8 cellular contexts compared by ENCODE assay signal in genomic region chr1:178542554-178543290, GRCh38. TPM values are rescaled to one million over a fixed set of nuclear protein-coding genes. Genes with fewer than 3 reads are reported as not detected.
A peak's percentile ranks its signal among the peaks of the same experiment; 100 is the strongest.
DNase-seq lines count a peak whose midpoint lies in the region; ATAC-seq and TF ChIP-seq lines count a peak whose summit lies in the region.

No MANE protein-coding gene starts in this region.

- no peaks in the 10 kb centered on the region for H3K27me3 ChIP-seq in esophagus squamous epithelium

- peaks cover 0 to 13% (median 0%) of the 10 kb centered on the region in 3 donors for H3K36me3 ChIP-seq in esophagus squamous epithelium

- peak overlapping the region; percentile 85 to 89 (median 88) for H3K27ac ChIP-seq in esophagus squamous epithelium

- H3K27me3 Mint-ChIP-seq in Calu3 (ENCODE audit: unreplicated experiment) = no peaks in the 10 kb centered on the region

- peaks cover 26% of the 10 kb centered on the region for H3K36me3 Mint-ChIP-seq in Calu3 (ENCODE audit: insufficient read depth, unreplicated experiment)

- H3K4me1 Mint-ChIP-seq in Calu3 (ENCODE audit: low read depth, unreplicated experiment) = peaks cover 38% of the 10 kb centered on the region

- peak; percentile 97 for TF ChIP-seq CTCF in Calu3 (IDR thresholded peaks at IDR 0.05; ENCODE audit: unreplicated experiment)
- TF ChIP-seq CTCF in esophagus squamous epithelium (IDR thresholded peaks at IDR 0.05) = peak; percentile 96 to 99 (median 98)

- intact Hi-C loops in Calu3 (cut with micrococcal nuclease; ENCODE audit: unreplicated experiment) (loop anchor here (1.0 to 10.0 kb wide), 7 partner anchors 66 to 330 kb away; partner anchors contain the start of gene ANGPTL1), esophagus squamous epithelium (cut with DNase I) (loop anchor here (5.0 kb wide), 1 partner anchor 210 kb away; no protein-coding TSS in a partner anchor)

- DNase-seq in Calu3 = peak; percentile 98
- peak; percentile 94 for DNase-seq in HT-29 (ENCODE audit: low spot score)
- DNase-seq in OCI-M1 (lab: John Stamatoyannopoulos, UW) = peak; percentile 93
- peak; percentile 96 to 98 for DNase-seq in activated T-cell treated with anti-CD3 and anti-CD28 coated beads, Interleukin-2, amount 50 U/mL, for 48 hours
- DNase-seq in esophagus squamous epithelium (lab: John Stamatoyannopoulos, UW) = peak; percentile 39
- peak; percentile 90 for DNase-seq in myocyte (ENCODE audit: low read depth)
- DNase-seq in stimulated activated CD8-positive, alpha-beta memory T cell treated with anti-CD3 and anti-CD28 coated beads, Interleukin-7, amount 100 ng/mL, for 48 hours (ENCODE audit: extremely low read depth in 1 of 2, low read depth in 1 of 2) = peak; percentile 72 to 79

- no TSS peak for BruUV-seq in Calu3 (replicated peaks; lab: Mats Ljungman, UMichigan)

- no peaks in the 10 kb centered on the region for H3K9me3 ChIP-seq in esophagus squamous epithelium

- TF ChIP-seq POLR2A in esophagus squamous epithelium (IDR thresholded peaks at IDR 0.05) = no peak

- H3K27ac Mint-ChIP-seq in Calu3 (ENCODE audit: unreplicated experiment) = peak overlapping the region; percentile 56

- H3K4me3 ChIP-seq in esophagus squamous epithelium = peak overlapping the region; percentile 74 to 91 (median 84)

- no peaks in the 10 kb centered on the region for H3K9me3 Mint-ChIP-seq in Calu3 (ENCODE audit: low read depth, unreplicated experiment)

- 0 to 1% methylated on average over 6 to 14 of the region's 66 CpGs for WGBS in esophagus squamous epithelium, 2 donors

- peak; percentile 58 for ATAC-seq in GM21367 (IDR thresholded peaks at IDR 0.05; ENCODE audit: unreplicated experiment)

- CTCF ChIA-PET in Calu3 (lab: Charles Lee) = interaction anchor here (0.7 to 3.6 kb wide), 5 partner anchors 81 to 460 kb away, joined by 4 to 27 read pairs (median 13); partner anchors contain the start of gene RALGPS2

- peaks cover 20 to 70% (median 31%) of the 10 kb centered on the region in 3 donors for H3K4me1 ChIP-seq in esophagus squamous epithelium

- peak overlapping the region; percentile 95 for H3K4me3 Mint-ChIP-seq in Calu3 (ENCODE audit: low read depth, unreplicated experiment)

RNA-seq across cellular contexts. Expression of gene TEX35, which starts 29.8 kb away (rescaled TPM):
- total RNA-seq in Calu3 (2022) = not detected in 2 replicates
- total RNA-seq in HT-29 (2014; rRNA removed; shearing (Covaris generic)) = not detected in 2 replicates
- total RNA-seq in esophagus squamous epithelium = not detected
- total RNA-seq in myocyte = not detected in 2 replicates
- not detected for polyA plus RNA-seq in myocyte (2012)

RNA-seq across cellular contexts. Expression of gene CLEC20A, which starts 46.0 kb away (rescaled TPM):
- not detected in 2 replicates for total RNA-seq in Calu3 (2022)
- not detected in 2 replicates for total RNA-seq in HT-29 (2014; rRNA removed; shearing (Covaris generic))
- total RNA-seq in esophagus squamous epithelium = not detected
- total RNA-seq in myocyte = not detected in 2 replicates
- polyA plus RNA-seq in myocyte (2012) = not detected

Comparison
In these comparisons a context has a peak if more than half of its experiments do, and no peak if none do; other contexts are left out.
1. Peak in every context shown above with its lines: DNase-seq, ATAC-seq, H3K4me3 ChIP-seq and H3K27ac ChIP-seq.
2. DNase-seq: peak in every context shown above with its lines; median percentile 98 in Calu3; 97 in activated T-cell treated with anti-CD3 and anti-CD28 coated beads, Interleukin-2, amount 50 U/mL, for 48 hours; 94 in HT-29; 93 in OCI-M1; 90 in myocyte; 76 in stimulated activated CD8-positive, alpha-beta memory T cell treated with anti-CD3 and anti-CD28 coated beads, Interleukin-7, amount 100 ng/mL, for 48 hours; 39 in esophagus squamous epithelium.